Comparison of ENCODE assay signal across 14 cellular contexts in genomic region chr17:8955560-8955959, GRCh38. TPM values are rescaled to one million over a fixed set of nuclear protein-coding genes. Genes with fewer than 3 reads are reported as not detected.
DNase-seq lines count a peak whose midpoint lies in the region; ATAC-seq and TF ChIP-seq lines count a peak whose summit lies in the region.
"Had no signal": no experiment of that assay in that cellular context is flagged by ENCODE, and none has a peak within 500 bp of the region (broad histone marks: within the 10 kb centered on the region; RNA-seq: fewer than 3 reads in every experiment).

No MANE protein-coding gene starts in this region.

- no peak for DNase-seq in activated T-helper 2 cell treated with anti-CD3 and anti-CD28 coated beads, Interferon-gamma antibody, Interleukin-2, Interleukin-4, amounts not matched to agents 10 μg/mL and 5 μg/mL and 100 μg/mL, durations not matched to agents 14 hours and 24 hours and 36 hours (ENCODE audit: low spot score)
- DNase-seq in medulla oblongata (ENCODE audit: extremely low spot score) (peak; percentile 77), NCI-H82 (lab: John Stamatoyannopoulos, UW) (no peak), stomach (no peak)
- no peak for DNase-seq in activated CD8-positive, alpha-beta memory T cell treated with anti-CD3 and anti-CD28 coated beads for 24 hours
- DNase-seq: activated T-cell treated with anti-CD3 and anti-CD28 coated beads, Interleukin-2, amount 50 U/mL, for 1 hour; NCI-H1105; NCI-H69; stimulated activated CD4-positive, alpha-beta T cell treated with anti-CD3 and anti-CD28 coated beads, Interleukin-1b, Interleukin-23, amount 100 ng/mL, for 48 hours had no signal

- H3K27me3 ChIP-seq in BLaER1 treated with 17β-estradiol and CSF1 and Interleukin-3, amounts not matched to agents 10 nM and 100 nM: no peaks in the 10 kb centered on the region
- peaks cover 0 to 10% (median 0%) of the 10 kb centered on the region in 3 donors for H3K27me3 ChIP-seq in stomach

- peaks cover 59 to 99% (median 78%) of the 10 kb centered on the region in 10 experiments for H3K4me1 ChIP-seq in BLaER1 treated with 17β-estradiol and CSF1 and Interleukin-3, amounts not matched to agents 10 nM and 100 nM
- H3K4me1 ChIP-seq in stomach: peaks cover 0 to 25% (median 0%) of the 10 kb centered on the region in 4 donors

- H3K4me3 ChIP-seq in BLaER1 treated with 17β-estradiol and CSF1 and Interleukin-3, amounts not matched to agents 10 nM and 100 nM: peak overlapping the region in 5 of 10 experiments; percentile 12 to 44 (median 35); a peak in 8 of 20 replicates
- H3K4me3 ChIP-seq in stomach: no peak overlapping the region
- H3K4me3 ChIP-seq: cardiac muscle cell had no signal

- TF ChIP-seq EP300 in stomach (IDR thresholded peaks at IDR 0.05): no peak

- 70 to 81% (median 73%) methylated on average over 4 of the region's 4 CpGs for WGBS in stomach, 5 donors

- H3K27ac ChIP-seq in BLaER1 treated with 17β-estradiol and CSF1 and Interleukin-3, amounts not matched to agents 10 nM and 100 nM: peak overlapping the region; percentile 26 to 94 (median 80)
- H3K27ac ChIP-seq in stomach: peak overlapping the region in 2 of 5 donors; percentile 65 to 78
- H3K27ac ChIP-seq: cardiac muscle cell had no signal

- H3K4me2 ChIP-seq in BLaER1 treated with 17β-estradiol and CSF1 and Interleukin-3, amounts not matched to agents 10 nM and 100 nM: peak overlapping the region; percentile 72 to 99 (median 96)

- peaks cover 0 to 71% (median 6%) of the 10 kb centered on the region in 11 experiments; a peak in 12 of 22 replicates for H3K36me3 ChIP-seq in BLaER1 treated with 17β-estradiol and CSF1 and Interleukin-3, amounts not matched to agents 10 nM and 100 nM
- H3K36me3 ChIP-seq in stomach: no peaks in the 10 kb centered on the region
- H3K36me3 ChIP-seq: cardiac muscle cell had no signal

- H3K27ac Mint-ChIP-seq in IgD-negative memory B cell: peak overlapping the region; percentile 86 to 99 (median 96)
- H3K27ac Mint-ChIP-seq in activated T-helper 2 cell treated with anti-CD3 and anti-CD28 coated beads, Interferon-gamma antibody, Interleukin-2, Interleukin-4, amounts not matched to agents 10 μg/mL and 5 μg/mL and 100 μg/mL, durations not matched to agents 14 hours and 24 hours and 36 hours: peak overlapping the region; percentile 90

- peaks cover 7 to 68% (median 18%) of the 10 kb centered on the region in 11 experiments; a peak in 15 of 22 replicates for H4K20me1 ChIP-seq in BLaER1 treated with 17β-estradiol and CSF1 and Interleukin-3, amounts not matched to agents 10 nM and 100 nM

- H3K4me3 Mint-ChIP-seq in IgD-negative memory B cell: peak overlapping the region; percentile 12 to 96 (median 59)
- peak overlapping the region; percentile 27 for H3K4me3 Mint-ChIP-seq in activated T-helper 2 cell treated with anti-CD3 and anti-CD28 coated beads, Interferon-gamma antibody, Interleukin-2, Interleukin-4, amounts not matched to agents 10 μg/mL and 5 μg/mL and 100 μg/mL, durations not matched to agents 14 hours and 24 hours and 36 hours (ENCODE audit: low read depth)

- no peak for TF ChIP-seq CTCF in stomach (IDR thresholded peaks at IDR 0.05)

- no peak for TF ChIP-seq POLR2A in stomach (IDR thresholded peaks at IDR 0.05)

- H3K4me1 Mint-ChIP-seq in IgD-negative memory B cell: peaks cover 60 to 84% (median 77%) of the 10 kb centered on the region in 3 donors
- peaks cover 89% of the 10 kb centered on the region for H3K4me1 Mint-ChIP-seq in activated T-helper 2 cell treated with anti-CD3 and anti-CD28 coated beads, Interferon-gamma antibody, Interleukin-2, Interleukin-4, amounts not matched to agents 10 μg/mL and 5 μg/mL and 100 μg/mL, durations not matched to agents 14 hours and 24 hours and 36 hours (ENCODE audit: low read depth)

- H3K9ac ChIP-seq in BLaER1 treated with 17β-estradiol and CSF1 and Interleukin-3, amounts not matched to agents 10 nM and 100 nM: peak overlapping the region in 10 of 11 experiments; percentile 42 to 80 (median 69); a peak in 16 of 22 replicates

- ATAC-seq in GM21723 (IDR thresholded peaks at IDR 0.05; ENCODE audit: unreplicated experiment): no peak

- intact Hi-C loops in activated T-helper 2 cell treated with anti-CD3 and anti-CD28 coated beads, Interferon-gamma antibody, Interleukin-2, Interleukin-4, amounts not matched to agents 10 μg/mL and 5 μg/mL and 100 μg/mL, durations not matched to agents 14 hours and 24 hours and 36 hours (cut with micrococcal nuclease): loop anchor here (10.0 kb wide), 1 partner anchor 319 kb away; no protein-coding TSS in a partner anchor
- intact Hi-C loops in stomach (cut with DNase I; ENCODE audit: low total_unique reads): no loop called here

- peaks cover 0 to 1% (median 0%) of the 10 kb centered on the region in 3 donors for H3K9me3 Mint-ChIP-seq in IgD-negative memory B cell
- H3K9me3 Mint-ChIP-seq in activated T-helper 2 cell treated with anti-CD3 and anti-CD28 coated beads, Interferon-gamma antibody, Interleukin-2, Interleukin-4, amounts not matched to agents 10 μg/mL and 5 μg/mL and 100 μg/mL, durations not matched to agents 14 hours and 24 hours and 36 hours: peaks cover 20% of the 10 kb centered on the region

- H3K9me3 ChIP-seq in BLaER1 treated with 17β-estradiol and CSF1 and Interleukin-3, amounts not matched to agents 10 nM and 100 nM (replicated peaks in 1 of 11): peaks cover 0 to 28% (median 8%) of the 10 kb centered on the region in 11 experiments; a peak in 14 of 22 replicates
- H3K9me3 ChIP-seq in stomach: no peaks in the 10 kb centered on the region

- peaks cover 22% of the 10 kb centered on the region for H3K36me3 Mint-ChIP-seq in IgD-negative memory B cell
- H3K36me3 Mint-ChIP-seq in activated T-helper 2 cell treated with anti-CD3 and anti-CD28 coated beads, Interferon-gamma antibody, Interleukin-2, Interleukin-4, amounts not matched to agents 10 μg/mL and 5 μg/mL and 100 μg/mL, durations not matched to agents 14 hours and 24 hours and 36 hours (ENCODE audit: low read depth): peaks cover 88% of the 10 kb centered on the region

- peaks cover 3% of the 10 kb centered on the region for H3K27me3 Mint-ChIP-seq in IgD-negative memory B cell
- no peaks in the 10 kb centered on the region for H3K27me3 Mint-ChIP-seq in activated T-helper 2 cell treated with anti-CD3 and anti-CD28 coated beads, Interferon-gamma antibody, Interleukin-2, Interleukin-4, amounts not matched to agents 10 μg/mL and 5 μg/mL and 100 μg/mL, durations not matched to agents 14 hours and 24 hours and 36 hours (ENCODE audit: low read depth)

RNA-seq across cellular contexts. Expression of gene PIK3R5, which starts 9.9 kb away (rescaled TPM):
- 30.7 TPM for polyA plus RNA-seq in IgD-negative memory B cell
- 46.8 and 47.7 TPM in 2 replicates for total RNA-seq in activated T-helper 2 cell treated with anti-CD3 and anti-CD28 coated beads, Interferon-gamma antibody, Interleukin-2, Interleukin-4, amounts not matched to agents 10 μg/mL and 5 μg/mL and 100 μg/mL, durations not matched to agents 14 hours and 24 hours and 36 hours
- total RNA-seq in stomach: 10 to 100 TPM in 2 of 5 donors, 1 to 10 TPM in 2, not detected in 1; 5.1 to 29.8 (median 13.2) TPM
- 1 to 10 TPM in 2 of 3 donors, under 1 TPM in 1; 0.90 to 3.4 (median 2.9) TPM for polyA plus RNA-seq in stomach
- polyA plus RNA-seq: keratinocyte had no signal
